2 cellular contexts compared by ENCODE assay signal in the genomic region with DNA sequence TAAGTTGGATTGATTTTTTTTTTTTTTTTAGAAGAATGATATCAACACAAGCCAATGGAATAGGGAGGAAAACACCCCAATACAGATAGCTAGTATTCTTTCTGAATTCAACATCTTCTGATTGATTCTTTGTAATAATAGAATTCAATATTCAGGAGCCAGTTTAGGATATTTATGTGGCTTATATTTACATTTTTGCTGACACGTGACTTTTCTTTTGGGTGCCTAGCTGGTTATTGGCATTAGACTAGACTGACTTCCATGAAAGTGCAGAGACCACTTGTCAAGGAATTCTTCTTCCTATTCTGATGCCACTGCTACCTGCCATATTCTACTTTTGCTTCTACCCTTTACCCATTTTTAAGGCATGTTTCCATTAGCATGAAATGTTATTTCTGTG.
TF ChIP-seq lines count a peak whose summit lies in the region.

No MANE protein-coding gene starts in this region.

TF ChIP-seq in A549, 52 proteins besides CTCF, POLR2A, EP300 and RAD21:
- TF ChIP-seq GATA3 (IDR thresholded peaks at IDR 0.05; ENCODE audit: borderline replicate concordance), result no peak
- no peak for TF ChIP-seq CHD2 (IDR thresholded peaks at IDR 0.05; ENCODE audit: low read length, partially characterized antibody)
- TF ChIP-seq RARB (CRISPR knock-in tag; IDR thresholded peaks at IDR 0.05), result no peak
- peak; percentile 96 for TF ChIP-seq MAFK (IDR thresholded peaks at IDR 0.05; ENCODE audit: partially characterized antibody)
TF ChIP-seq in A549: peak in this region for 1.

TF ChIP-seq in K562, 482 proteins besides CTCF, POLR2A, EP300 and RAD21:
- TF ChIP-seq SREBF2 (CRISPR knock-in tag; IDR thresholded peaks at IDR 0.05) (no peak), C11orf30 (IDR thresholded peaks at IDR 0.05; ENCODE audit: low read depth) (peak; percentile 87), MAFG (tag; conservative IDR thresholded peaks at IDR 0.05) (peak; percentile 92), E2F3 (CRISPR knock-in tag; IDR thresholded peaks at IDR 0.05) (no peak), MAFK (IDR thresholded peaks at IDR 0.05; ENCODE audit: low read length) (peak; percentile 96), MAFF (IDR thresholded peaks at IDR 0.05; ENCODE audit: low read length) (peak; percentile 93), ZNF316 (IDR thresholded peaks at IDR 0.05) (peak; percentile 92)
